ENCODE assay signal across 17 cellular contexts in genomic region chr12:66195242-66195641, GRCh38.
"Had no signal": no experiment of that assay in that cellular context is flagged by ENCODE, and none has a peak within 500 bp of the region (broad histone marks: within the 10 kb centered on the region; RNA-seq: fewer than 3 reads in every experiment).

No MANE protein-coding gene starts in this region.

- DNase-seq: activated CD4-positive, alpha-beta T cell treated with anti-CD3 and anti-CD28 coated beads, Interleukin-2, amount 50 U/mL, for 48 hours; activated CD4-positive, CD25-positive, alpha-beta regulatory T cell treated with anti-CD3 and anti-CD28 coated beads, Interleukin-2, amount 50 U/mL, for 72 hours; activated naive CD8-positive, alpha-beta T cell treated with anti-CD3 and anti-CD28 coated beads, Interleukin-2, amount 50 U/mL, for 24 hours; activated T-cell treated with anti-CD3 and anti-CD28 coated beads, Interleukin-2, amount 50 U/mL, for 72 hours; effector CD4-positive, alpha-beta T cell; foreskin melanocyte; head of caudate nucleus; ovary; sigmoid colon; stimulated activated CD4-positive, alpha-beta T cell treated with anti-CD3 and anti-CD28 coated beads, Interleukin-2, amount 100 ng/mL, for 48 hours; stimulated activated naive CD8-positive, alpha-beta T cell treated with anti-CD3 and anti-CD28 coated beads, Interleukin-15, amount 100 ng/mL, for 72 hours; uterus had no signal

- H3K4me3 Mint-ChIP-seq: activated naive CD8-positive, alpha-beta T cell treated with anti-CD3 and anti-CD28 coated beads, Interleukin-2, amount 50 U/mL, for 24 hours; activated T-cell treated with anti-CD3 and anti-CD28 coated beads, Interleukin-2, amount 50 U/mL, for 72 hours; memory B cell; stimulated activated naive CD8-positive, alpha-beta T cell treated with anti-CD3 and anti-CD28 coated beads, Interleukin-15, amount 100 ng/mL, for 72 hours had no signal

- H3K4me1 ChIP-seq: uterus had no signal

- ATAC-seq: activated naive CD8-positive, alpha-beta T cell treated with anti-CD3 and anti-CD28 coated beads, Interleukin-2, amount 50 U/mL, for 24 hours; activated T-cell treated with anti-CD3 and anti-CD28 coated beads, Interleukin-2, amount 50 U/mL, for 72 hours; left lobe of liver; stimulated activated naive CD8-positive, alpha-beta T cell treated with anti-CD3 and anti-CD28 coated beads, Interleukin-15, amount 100 ng/mL, for 72 hours had no signal

- FAIRE-seq: colon had no signal

- H3K36me3 ChIP-seq: cardiac muscle cell, ovary, sigmoid colon, thoracic aorta, uterus had no signal

- H3K27me3 ChIP-seq: ovary, sigmoid colon, uterus had no signal

- H3K9me3 ChIP-seq: ovary, thoracic aorta, uterus had no signal

- H3K4me3 ChIP-seq: cardiac muscle cell, ovary, sigmoid colon, thoracic aorta, uterus had no signal

- H3K27ac ChIP-seq: cardiac muscle cell, ovary, sigmoid colon, thoracic aorta, uterus had no signal

- H3K27ac Mint-ChIP-seq: activated naive CD8-positive, alpha-beta T cell treated with anti-CD3 and anti-CD28 coated beads, Interleukin-2, amount 50 U/mL, for 24 hours; activated T-cell treated with anti-CD3 and anti-CD28 coated beads, Interleukin-2, amount 50 U/mL, for 72 hours; memory B cell; stimulated activated naive CD8-positive, alpha-beta T cell treated with anti-CD3 and anti-CD28 coated beads, Interleukin-15, amount 100 ng/mL, for 72 hours had no signal

- H3K9me3 Mint-ChIP-seq: memory B cell had no signal
